In the genomic region with DNA sequence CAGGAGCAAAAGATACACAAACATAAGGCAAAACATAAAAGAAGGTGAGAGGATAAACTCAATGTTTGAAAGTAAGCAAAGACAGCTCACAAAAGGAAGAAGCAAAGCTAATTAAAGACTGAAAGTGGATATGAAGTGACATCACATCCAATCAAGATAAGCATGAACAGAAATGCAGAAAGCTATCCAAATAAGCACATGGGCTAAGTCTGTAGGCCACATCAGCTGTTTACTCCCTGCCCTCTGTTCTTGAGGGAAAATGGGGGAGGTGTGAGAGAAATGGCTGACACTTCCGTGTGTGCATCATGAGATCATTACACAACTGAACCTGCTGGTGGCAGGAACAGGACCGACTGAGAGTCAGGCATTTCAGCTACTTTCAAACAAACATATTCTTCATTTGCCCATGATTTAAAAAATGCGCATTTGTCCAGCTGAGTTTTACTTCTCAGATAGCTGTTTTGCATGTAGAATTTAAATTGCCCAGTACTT, we compare ENCODE assay signal across 8 cellular contexts. TPM values are rescaled to one million over a fixed set of nuclear protein-coding genes. Genes with fewer than 3 reads are reported as not detected.
DNase-seq lines count a peak whose midpoint lies in the region; ATAC-seq and TF ChIP-seq lines count a peak whose summit lies in the region.

No MANE protein-coding gene starts in this region.

- DNase-seq in NCI-H146 (lab: John Stamatoyannopoulos, UW), result peak; percentile 18
- no peak for DNase-seq in NCI-H146 treated with DMSO at 0.1 percent for 48 hours (lab: John Stamatoyannopoulos, UW; ENCODE audit: unreplicated experiment)
- peak; percentile 61 for DNase-seq in NCI-H2107 treated with DMSO at 0.1 percent for 48 hours (lab: John Stamatoyannopoulos, UW; ENCODE audit: unreplicated experiment)
- peak; percentile 59 to 70 for DNase-seq in cardiac fibroblast (ENCODE audit: low read depth in 2 of 2)
- DNase-seq in myocyte (ENCODE audit: low read depth), result peak; percentile 87
- DNase-seq in GF-D8 (lab: John Stamatoyannopoulos, UW), result no peak
- DNase-seq in posterior vena cava (ENCODE audit: low spot score), result no peak

- intact Hi-C loops in posterior vena cava (cut with DNase I), result no loop called here

- no peak for ATAC-seq in GM18909 (IDR thresholded peaks at IDR 0.05; ENCODE audit: poor library complexity, unreplicated experiment)

- H3K4me3 ChIP-seq in cardiac fibroblast (replicated peaks in 1 of 2; ENCODE audit: low read depth in 2 of 2, low read length in 2 of 2), result no peak overlapping the region

- no peak for TF ChIP-seq CTCF in cardiac fibroblast (IDR thresholded peaks at IDR 0.05; ENCODE audit: low read depth, low read length)

RNA-seq across cellular contexts. Expression of a gene that starts 27.3 kb away (rescaled TPM):
- total RNA-seq in myocyte (39.8 and 46.0 TPM in 2 replicates), posterior vena cava (10 to 100 TPM; 47.3 to 48.7 TPM)
- 16.7 TPM for polyA plus RNA-seq in myocyte (2012)

Comparison
In these comparisons a context has a peak if more than half of its experiments do, and no peak if none do; other contexts are left out.
1. DNase-seq: peak in NCI-H146 (single experiment), NCI-H2107 treated with DMSO at 0.1 percent for 48 hours (single experiment), cardiac fibroblast (2 of 2) and myocyte (single experiment); none in NCI-H146 treated with DMSO at 0.1 percent for 48 hours (single experiment), GF-D8 (single experiment) and posterior vena cava (single experiment).